Comparison of ENCODE assay signal across 8 cellular contexts in the genomic region with DNA sequence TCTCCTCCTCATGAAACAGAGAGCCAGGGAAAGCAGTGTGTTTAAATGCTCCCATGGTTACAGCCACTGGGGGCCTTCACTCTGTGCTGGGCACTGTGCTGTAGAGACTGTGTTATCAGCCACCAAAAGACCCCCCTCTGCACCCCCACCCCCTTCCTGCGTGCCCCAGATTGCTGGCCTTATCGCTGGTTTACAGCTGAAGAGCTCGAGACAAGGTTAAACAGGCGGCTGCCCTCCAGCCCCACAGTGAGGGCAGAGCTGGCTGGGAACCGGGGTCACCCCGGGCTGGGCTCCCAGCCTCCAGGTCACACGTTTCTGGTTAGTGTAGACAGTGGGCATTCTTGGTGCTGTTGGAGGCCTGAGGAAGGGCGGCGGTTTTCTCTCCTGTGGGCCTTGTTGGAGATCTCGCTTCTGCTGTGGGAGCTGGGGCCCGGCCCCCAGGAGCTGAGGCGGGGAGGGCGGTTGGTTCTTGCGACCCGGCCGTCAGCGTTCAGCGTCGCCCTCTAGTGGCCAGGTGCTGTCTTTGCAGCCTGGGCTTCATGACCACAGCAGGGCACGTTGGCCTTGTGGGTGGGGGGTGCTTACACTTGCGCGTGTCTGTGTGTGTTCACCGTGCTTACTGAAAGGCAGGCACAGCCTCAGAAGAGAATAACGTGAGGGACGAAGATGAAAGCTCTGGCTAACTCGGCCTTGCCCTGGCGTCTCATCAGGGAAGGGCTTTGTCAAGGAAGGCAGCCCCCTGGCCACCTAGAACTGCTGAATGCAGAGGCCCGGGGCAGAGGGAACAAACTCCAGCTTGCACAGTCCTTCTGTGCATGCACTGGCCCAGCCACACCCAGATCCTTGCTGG. TPM values are rescaled to one million over a fixed set of nuclear protein-coding genes. Genes with fewer than 3 reads are reported as not detected.
DNase-seq lines count a peak whose midpoint lies in the region; ATAC-seq and TF ChIP-seq lines count a peak whose summit lies in the region.

No MANE protein-coding gene starts in this region.

- no peaks in the 10 kb centered on the region for H3K27me3 Mint-ChIP-seq in IgD-negative memory B cell

- H3K36me3 Mint-ChIP-seq in IgD-negative memory B cell = peaks cover 13% of the 10 kb centered on the region

- ATAC-seq in activated CD4-positive, CD25-positive, alpha-beta regulatory T cell treated with anti-CD3 and anti-CD28 coated beads, Interleukin-2, amount 50 U/mL, for 24 hours = peak; percentile 65 to 72
- ATAC-seq in right lobe of liver (peak; percentile 62 to 68 (median 64)), HG02623 (IDR thresholded peaks at IDR 0.05; ENCODE audit: unreplicated experiment) (no peak), GM21723 (IDR thresholded peaks at IDR 0.05; ENCODE audit: unreplicated experiment) (no peak)

- no peak overlapping the region for H2AFZ ChIP-seq in mammary epithelial cell (ENCODE audit: low read depth, low read length)

- TF ChIP-seq CTCF in mammary epithelial cell (conservative IDR thresholded peaks at IDR 0.05 in 1 of 2, IDR thresholded peaks at IDR 0.05 in 1 of 2; ENCODE audit: extremely low read depth in 1 of 2, insufficient read depth in 1 of 2, low read depth in 1 of 2, low read length in 2 of 2) (peak; percentile 96), right lobe of liver (IDR thresholded peaks at IDR 0.05) (peak; percentile 92 to 95 (median 92))

- in situ Hi-C loops in mammary epithelial cell (cut with MboI; ENCODE audit: low sequenced_read_pairs in 2 of 2) = no loop called here

- peak overlapping the region in 1 of 4 donors; percentile 85 for H3K4me3 Mint-ChIP-seq in IgD-negative memory B cell

- H3K27ac ChIP-seq in mammary epithelial cell (ENCODE audit: insufficient read depth, low read depth, low read length) (no peak overlapping the region), right lobe of liver (no peak overlapping the region)

- H3K79me2 ChIP-seq in mammary epithelial cell (ENCODE audit: insufficient read depth, low read length) = peaks cover 54% of the 10 kb centered on the region

- no peaks in the 10 kb centered on the region for H3K27me3 ChIP-seq in mammary epithelial cell (ENCODE audit: insufficient read depth, low read length)
- H3K27me3 ChIP-seq in right lobe of liver = no peaks in the 10 kb centered on the region

- dilution Hi-C loops in mammary epithelial cell (cut with HindIII; ENCODE audit: low sequenced_read_pairs) = no loop called here

- H3K36me3 ChIP-seq in mammary epithelial cell (ENCODE audit: insufficient read depth, low read length) = peaks cover 7% of the 10 kb centered on the region
- H3K36me3 ChIP-seq in right lobe of liver = peaks cover 0 to 10% (median 2%) of the 10 kb centered on the region in 4 donors

- H3K9me3 Mint-ChIP-seq in IgD-negative memory B cell = no peaks in the 10 kb centered on the region

- peak; percentile 52 for DNase-seq in Daoy (ENCODE audit: low read depth)
- DNase-seq in mammary epithelial cell = peak; percentile 23
- DNase-seq in right lobe of liver = peak; percentile 65 to 72 (median 68)
- DNase-seq in stimulated activated CD8-positive, alpha-beta memory T cell treated with anti-CD3 and anti-CD28 coated beads, Interleukin-4, amount 100 ng/mL, for 24 hours (ENCODE audit: low read depth) = peak; percentile 53

- H3K27ac Mint-ChIP-seq in IgD-negative memory B cell = peak overlapping the region; percentile 26 to 87 (median 53)

- no peaks in the 10 kb centered on the region for H3K9me3 ChIP-seq in mammary epithelial cell (replicated peaks; ENCODE audit: insufficient read depth, low read length)
- H3K9me3 ChIP-seq in right lobe of liver = no peaks in the 10 kb centered on the region

- CTCF ChIA-PET in mammary epithelial cell (lab: Charles Lee; ENCODE audit: low non-redundant PET) = interaction anchor here (0.9 to 1.4 kb wide), 2 partner anchors 45 to 239 kb away, joined by 5 read pairs; no protein-coding TSS in a partner anchor

- H3K4me3 ChIP-seq in mammary epithelial cell (replicated peaks in 1 of 3; ENCODE audit: insufficient read depth in 1 of 3, low read depth in 2 of 3, low read length in 3 of 3) (no peak overlapping the region), right lobe of liver (peak overlapping the region in 1 of 3 donors; percentile 9)

- no peaks in the 10 kb centered on the region for H4K20me1 ChIP-seq in mammary epithelial cell (ENCODE audit: insufficient read depth, low read length)

- H3K4me1 Mint-ChIP-seq in IgD-negative memory B cell = peaks cover 29 to 36% (median 34%) of the 10 kb centered on the region in 3 donors

- no peak for TF ChIP-seq POLR2A in right lobe of liver (IDR thresholded peaks at IDR 0.05)

- H3K4me2 ChIP-seq in mammary epithelial cell (ENCODE audit: insufficient read depth, low read depth, low read length) = no peak overlapping the region

- 31% methylated on average over 16 of the region's 28 CpGs for WGBS in mammary epithelial cell (ENCODE audit: low coverage, missing lambda C conversion rate)
- 0% methylated on average over 5 of the region's 28 CpGs for WGBS in right lobe of liver (ENCODE audit: insufficient coverage, low coverage, low lambda C conversion rate, missing lambda C conversion rate)

- no peaks in the 10 kb centered on the region for H3K4me1 ChIP-seq in mammary epithelial cell (ENCODE audit: insufficient read depth, low read length)
- peaks cover 0 to 10% (median 5%) of the 10 kb centered on the region in 4 donors for H3K4me1 ChIP-seq in right lobe of liver

- no TSS peak for BruUV-seq in mammary epithelial cell (replicated peaks; lab: Mats Ljungman, UMichigan)

- intact Hi-C loops in mammary epithelial cell (cut with micrococcal nuclease) = loop anchor here (1.0 kb wide), 3 partner anchors 45 to 240 kb away; no protein-coding TSS in a partner anchor
- intact Hi-C loops in right lobe of liver (cut with DNase I) = no loop called here

- no peak overlapping the region for H3K9ac ChIP-seq in mammary epithelial cell (ENCODE audit: insufficient read depth, low read length)

RNA-seq across cellular contexts. Expression of gene TBC1D22A, which starts 40.8 kb away (rescaled TPM):
- 6.7 and 8.7 TPM in 2 replicates for total RNA-seq in Daoy (2014; rRNA removed; shearing (Covaris generic))
- polyA plus RNA-seq in IgD-negative memory B cell (64.3 TPM), mammary epithelial cell (17.0 TPM)
- total RNA-seq in mammary epithelial cell (10 to 100 TPM; 19.3 to 27.0 TPM), right lobe of liver (10 to 100 TPM; 10.9 to 18.1 (median 14.0) TPM)
- polyA minus RNA-seq in mammary epithelial cell = 6.4 TPM

Comparison
In these comparisons a context has a peak if more than half of its experiments do, and no peak if none do; other contexts are left out.
1. ATAC-seq: peak in activated CD4-positive, CD25-positive, alpha-beta regulatory T cell treated with anti-CD3 and anti-CD28 coated beads, Interleukin-2, amount 50 U/mL, for 24 hours (2 of 2) and right lobe of liver (4 of 4); none in HG02623 (single experiment) and GM21723 (single experiment).
2. Peak in every context shown above with its lines, with median percentiles within 50 percentile points of each other: DNase-seq.